In genomic region chr10:124376411-124376810, GRCh38 we compare ENCODE assay signal across 1 cellular context.
TF ChIP-seq lines count a peak whose summit lies in the region.

No MANE protein-coding gene starts in this region.

TF ChIP-seq in IMR-90, 13 proteins besides CTCF, POLR2A, EP300 and RAD21 (continued from another document):
- TF ChIP-seq USF2 (IDR thresholded peaks at IDR 0.05; ENCODE audit: low read depth, low read length) = no peak
- TF ChIP-seq BHLHE40 (IDR thresholded peaks at IDR 0.05; ENCODE audit: low read depth, low read length) = no peak
- no peak for TF ChIP-seq CHD1 (IDR thresholded peaks at IDR 0.05; ENCODE audit: low read depth, low read length)
- no peak for TF ChIP-seq MAFK (IDR thresholded peaks at IDR 0.05; ENCODE audit: low read depth, low read length)
